Comparison of ENCODE assay signal across 14 cellular contexts in genomic region chr13:93304868-93305613, GRCh38.
DNase-seq lines count a peak whose midpoint lies in the region; ATAC-seq and TF ChIP-seq lines count a peak whose summit lies in the region.
"Had no signal": no experiment of that assay in that cellular context is flagged by ENCODE, and none has a peak within 500 bp of the region (broad histone marks: within the 10 kb centered on the region; RNA-seq: fewer than 3 reads in every experiment).

No MANE protein-coding gene starts in this region.

- CTCF ChIA-PET in PC-3 (lab: Charles Lee), result no interaction called here

- DNase-seq in COLO668 (lab: John Stamatoyannopoulos, UW; ENCODE audit: unreplicated experiment) (peak; percentile 67), H7 (peak; percentile 39), NCI-H524 treated with DMSO at 0.1 percent for 48 hours (lab: John Stamatoyannopoulos, UW) (peak; percentile 83), NCI-H446 treated with DMSO at 0.1 percent for 48 hours (lab: John Stamatoyannopoulos, UW) (no peak), PC-3 (no peak), tibial nerve (ENCODE audit: low spot score in 2 of 2) (no peak)
- DNase-seq: CD8-positive, alpha-beta T cell; kidney; naive B cell; NCI-H1105 treated with DMSO at 0.1 percent for 48 hours; Peyer's patch; posterior cingulate gyrus; stimulated activated naive B cell treated with anti-CD40 and anti-IgM and Interleukin-4, amounts not matched to agents 10 μg/mL and 1 μg/mL and 100 μg/mL, for 72 hours had no signal

- TF ChIP-seq EP300 in tibial nerve (IDR thresholded peaks at IDR 0.05), result no peak

- no peaks in the 10 kb centered on the region for H3K9me3 ChIP-seq in endocrine pancreas (ENCODE audit: control insufficient read depth, low read length)
- H3K9me3 ChIP-seq in PC-3 (ENCODE audit: low read length), result no peaks in the 10 kb centered on the region
- no peaks in the 10 kb centered on the region for H3K9me3 ChIP-seq in tibial nerve
- H3K9me3 ChIP-seq: Peyer's patch had no signal

- 55 to 65% methylated on average over 6 of the region's 6 CpGs for WGBS in tibial nerve, 2 donors

- no peaks in the 10 kb centered on the region for H3F3A ChIP-seq in PC-3 (ENCODE audit: low read length, unreplicated experiment)

- H4K20me1 ChIP-seq in PC-3 (ENCODE audit: low read length), result no peaks in the 10 kb centered on the region

- BruUV-seq in PC-3 (replicated peaks; lab: Mats Ljungman, UMichigan), result no TSS peak

- ATAC-seq in PC-3, result no peak
- ATAC-seq: CD8-positive, alpha-beta T cell; stimulated activated naive B cell treated with anti-CD40 and anti-IgM and Interleukin-4, amounts not matched to agents 10 μg/mL and 1 μg/mL and 100 μg/mL, for 72 hours had no signal

- H3K79me2 ChIP-seq in PC-3 (ENCODE audit: low read length), result no peaks in the 10 kb centered on the region

- H3K4me1 ChIP-seq in endocrine pancreas (ENCODE audit: control insufficient read depth, insufficient read depth, low read length) (no peaks in the 10 kb centered on the region), PC-3 (ENCODE audit: insufficient read depth, low read length) (no peaks in the 10 kb centered on the region), tibial nerve (peaks cover 0 to 4% (median 0%) of the 10 kb centered on the region in 4 donors)
- H3K4me1 ChIP-seq: Peyer's patch had no signal

- H3K9ac ChIP-seq in endocrine pancreas (ENCODE audit: control insufficient read depth, insufficient read depth, low read length) (no peak overlapping the region), PC-3 (ENCODE audit: low read length) (no peak overlapping the region)

- POLR2A ChIA-PET in PC-3 (lab: Charles Lee; ENCODE audit: unreplicated experiment), result no interaction called here

- H3K36me3 ChIP-seq in H7 (replicated peaks; ENCODE audit: control insufficient read depth, insufficient read depth, low read length) (no peaks in the 10 kb centered on the region), endocrine pancreas (ENCODE audit: control insufficient read depth, insufficient read depth, low read length) (no peaks in the 10 kb centered on the region), PC-3 (ENCODE audit: low read depth, low read length) (no peaks in the 10 kb centered on the region), tibial nerve (no peaks in the 10 kb centered on the region)
- H3K36me3 ChIP-seq: Peyer's patch had no signal

- H3K27ac ChIP-seq in PC-3 (ENCODE audit: low read length) (no peak overlapping the region), tibial nerve (no peak overlapping the region)
- H3K27ac ChIP-seq: Peyer's patch had no signal

- H3K27me3 ChIP-seq in H7 (ENCODE audit: control insufficient read depth, insufficient read depth, low read length) (no peaks in the 10 kb centered on the region), endocrine pancreas (ENCODE audit: control insufficient read depth, insufficient read depth, low read length) (no peaks in the 10 kb centered on the region), PC-3 (ENCODE audit: low read length) (no peaks in the 10 kb centered on the region), tibial nerve (no peaks in the 10 kb centered on the region)
- H3K27me3 ChIP-seq: Peyer's patch had no signal

- intact Hi-C loops in PC-3 (cut with micrococcal nuclease), result no loop called here

- no peak overlapping the region for H3K4me2 ChIP-seq in PC-3 (ENCODE audit: low read length)

- H3K9me2 ChIP-seq in PC-3 (replicated peaks; ENCODE audit: low read length), result no peaks in the 10 kb centered on the region

- H2AFZ ChIP-seq in PC-3 (ENCODE audit: low read length), result no peak overlapping the region

- TF ChIP-seq CTCF in PC-3 (conservative IDR thresholded peaks at IDR 0.05; ENCODE audit: low read depth, low read length), result no peak
- no peak for TF ChIP-seq CTCF in tibial nerve (IDR thresholded peaks at IDR 0.05)

- TF ChIP-seq POLR2A in tibial nerve (IDR thresholded peaks at IDR 0.05), result no peak

- H3K4me3 ChIP-seq in H7 (ENCODE audit: insufficient read depth, low read depth, low read length), result no peak overlapping the region
- H3K4me3 ChIP-seq in endocrine pancreas (ENCODE audit: control insufficient read depth, insufficient read depth, low read length), result peak overlapping the region; percentile 27
- no peak overlapping the region for H3K4me3 ChIP-seq in PC-3 (ENCODE audit: low read length)
- no peak overlapping the region for H3K4me3 ChIP-seq in tibial nerve
- H3K4me3 ChIP-seq: Peyer's patch had no signal

Comparison
In these comparisons a context has a peak if more than half of its experiments do, and no peak if none do; other contexts are left out.
1. DNase-seq: peak in COLO668 (single experiment), H7 (single experiment) and NCI-H524 treated with DMSO at 0.1 percent for 48 hours (single experiment); none in NCI-H446 treated with DMSO at 0.1 percent for 48 hours (single experiment), PC-3 (single experiment) and tibial nerve (0 of 2).